In genomic region chr15:28152538-28152923, GRCh38 we compare ENCODE assay signal across 4 cellular contexts. TPM values are rescaled to one million over a fixed set of nuclear protein-coding genes. Genes with fewer than 3 reads are reported as not detected.
"Had no signal": no experiment of that assay in that cellular context is flagged by ENCODE, and none has a peak within 500 bp of the region (broad histone marks: within the 10 kb centered on the region; RNA-seq: fewer than 3 reads in every experiment).

No MANE protein-coding gene starts in this region.

RNA-seq across cellular contexts. Expression of gene OCA2, which starts 53.4 kb away (rescaled TPM):
- total RNA-seq: left ventricle myocardium inferior; lung microvascular endothelial cell; mucosa of gallbladder; naive thymus-derived CD8-positive, alpha-beta T cell had no signal
- polyA plus RNA-seq: naive thymus-derived CD8-positive, alpha-beta T cell had no signal
